ENCODE assay signal across 8 cellular contexts in the genomic region with DNA sequence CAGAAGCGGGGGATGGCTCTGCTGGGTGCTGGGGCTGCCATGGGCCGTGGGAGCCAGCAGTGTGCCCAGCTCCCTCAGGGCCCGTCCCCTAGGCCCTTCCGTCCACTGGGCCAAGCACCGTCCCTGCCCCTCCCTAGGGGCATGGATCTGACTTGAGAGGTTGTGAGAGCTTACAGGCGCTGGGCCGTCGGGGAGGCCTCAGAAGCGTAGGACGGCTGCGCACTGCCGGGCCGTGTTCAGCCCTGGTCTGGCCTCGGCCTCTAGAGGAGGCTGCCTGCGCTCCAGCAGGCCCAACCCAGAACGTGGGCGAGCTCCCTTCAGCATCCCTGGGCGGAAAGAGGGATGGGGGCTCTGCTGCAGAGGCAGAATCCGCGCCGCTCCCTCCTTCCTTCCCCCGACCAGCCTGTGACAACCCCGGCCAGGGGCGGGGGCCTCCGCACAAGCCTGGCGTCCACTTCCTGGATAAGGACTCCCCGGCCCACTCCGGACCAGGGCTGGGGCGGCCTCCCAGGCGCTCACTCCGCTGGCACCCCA. TPM values are rescaled to one million over a fixed set of nuclear protein-coding genes. Genes with fewer than 3 reads are reported as not detected.
DNase-seq lines count a peak whose midpoint lies in the region; ATAC-seq, FAIRE-seq and TF ChIP-seq lines count a peak whose summit lies in the region.

No MANE protein-coding gene starts in this region.

- peaks cover 9% of the 10 kb centered on the region for H3K27me3 ChIP-seq in mucosa of stomach (ENCODE audit: control insufficient read depth, insufficient read depth, low read length)
- H3K27me3 ChIP-seq in upper lobe of left lung: no peaks in the 10 kb centered on the region

- TF ChIP-seq CTCF in D721Med (IDR thresholded peaks at IDR 0.05; ENCODE audit: insufficient read depth, missing control alignments) (no peak), epithelial cell of esophagus (IDR thresholded peaks at IDR 0.05; ENCODE audit: insufficient read depth, low read depth, low read length, missing control alignments) (peak; percentile 8), upper lobe of left lung (IDR thresholded peaks at IDR 0.05) (no peak)

- H3K4me1 ChIP-seq in mucosa of stomach (ENCODE audit: control insufficient read depth, insufficient read depth, low read length) (peaks cover 63% of the 10 kb centered on the region), upper lobe of left lung (peaks cover 50 to 69% (median 61%) of the 10 kb centered on the region in 4 donors)

- peak overlapping the region; percentile 71 for H3K9ac ChIP-seq in mucosa of stomach (ENCODE audit: low read length)

- H3K36me3 ChIP-seq in mucosa of stomach (ENCODE audit: control insufficient read depth, insufficient read depth, low read length) (no peaks in the 10 kb centered on the region), upper lobe of left lung (peaks cover 0 to 14% (median 10%) of the 10 kb centered on the region in 4 donors)

- H3K4me3 ChIP-seq in epithelial cell of esophagus (ENCODE audit: low read length) (peak overlapping the region; percentile 67), mucosa of stomach (ENCODE audit: low read length) (peak overlapping the region; percentile 41), upper lobe of left lung (peak overlapping the region; percentile 72 to 97 (median 86))

- no peak for FAIRE-seq in D721Med (lab: Jason Lieb, UNC)

- peak overlapping the region; percentile 89 to 98 (median 96) for H3K27ac ChIP-seq in upper lobe of left lung

- 11 to 20% methylated on average over 9 to 16 of the region's 31 CpGs for WGBS in upper lobe of left lung, 2 donors

- H3K9me3 ChIP-seq in mucosa of stomach (ENCODE audit: control insufficient read depth, low read length): no peaks in the 10 kb centered on the region
- H3K9me3 ChIP-seq in upper lobe of left lung: no peaks in the 10 kb centered on the region

- TF ChIP-seq POLR2A in upper lobe of left lung (IDR thresholded peaks at IDR 0.05): no peak

- no peak for TF ChIP-seq EP300 in upper lobe of left lung (IDR thresholded peaks at IDR 0.05)

- DNase-seq in D721Med (ENCODE audit: insufficient read length, low spot score) (peak; percentile 62), HT1080 (ENCODE audit: low read depth) (peak; percentile 73), epithelial cell of esophagus (ENCODE audit: low read depth) (peak; percentile 62), upper lobe of left lung (peak; percentile 61 to 91), KG1 (lab: John Stamatoyannopoulos, UW) (no peak)
- peak; percentile 57 for DNase-seq in activated CD4-positive, alpha-beta T cell treated with anti-CD3 and anti-CD28 coated beads for 48 hours

- peak; percentile 23 for ATAC-seq in GM19438 (IDR thresholded peaks at IDR 0.05; ENCODE audit: low read depth, unreplicated experiment)
- ATAC-seq in upper lobe of left lung (ENCODE audit: low FRiP score in 2 of 2): peak; percentile 46 to 67

RNA-seq across cellular contexts. Expression of a gene that starts 0.7 kb away (rescaled TPM):
- 198 and 210 TPM in 2 replicates for total RNA-seq in HT1080 (2014; rRNA removed; shearing (Covaris generic))
- polyA plus RNA-seq in HT1080 (2015; cell fraction: cytosol; rRNA removed): 136 and 181 TPM in 2 replicates
- polyA plus RNA-seq in HT1080 (2015; cell fraction: nucleus; rRNA removed): 67.5 and 68.1 TPM in 2 replicates
- total RNA-seq in upper lobe of left lung: 10 to 100 TPM; 52.6 to 99.0 (median 71.7) TPM

RNA-seq across cellular contexts. Expression of a gene that starts 4.9 kb away (rescaled TPM):
- 18.0 and 21.4 TPM in 2 replicates for total RNA-seq in HT1080 (2014; rRNA removed; shearing (Covaris generic))
- polyA plus RNA-seq in HT1080 (2015; cell fraction: cytosol; rRNA removed): 23.2 and 27.8 TPM in 2 replicates
- polyA plus RNA-seq in HT1080 (2015; cell fraction: nucleus; rRNA removed): 138 and 147 TPM in 2 replicates
- total RNA-seq in upper lobe of left lung: 100 to 1,000 TPM in 1 of 6 donors, 10 to 100 TPM in 5; 24.4 to 110 (median 46.3) TPM

RNA-seq across cellular contexts. Expression of a gene that starts 23.7 kb away (rescaled TPM):
- 35.6 and 43.3 TPM in 2 replicates for total RNA-seq in HT1080 (2014; rRNA removed; shearing (Covaris generic))
- polyA plus RNA-seq in HT1080 (2015; cell fraction: cytosol; rRNA removed): 20.1 and 24.2 TPM in 2 replicates
- 9.0 and 11.9 TPM in 2 replicates for polyA plus RNA-seq in HT1080 (2015; cell fraction: nucleus; rRNA removed)
- 10 to 100 TPM in 5 of 6 donors, 1 to 10 TPM in 1; 6.9 to 26.2 (median 16.0) TPM for total RNA-seq in upper lobe of left lung

RNA-seq across cellular contexts. Expression of a gene that starts 23.9 kb away (rescaled TPM):
- total RNA-seq in HT1080 (2014; rRNA removed; shearing (Covaris generic)): 18.2 and 21.6 TPM in 2 replicates
- 18.3 and 22.1 TPM in 2 replicates for polyA plus RNA-seq in HT1080 (2015; cell fraction: cytosol; rRNA removed)
- 12.3 and 12.4 TPM in 2 replicates for polyA plus RNA-seq in HT1080 (2015; cell fraction: nucleus; rRNA removed)
- 10 to 100 TPM in 2 of 6 donors, 1 to 10 TPM in 4; 4.2 to 15.7 (median 6.6) TPM for total RNA-seq in upper lobe of left lung
